Comparison of ENCODE assay signal across 25 cellular contexts in the genomic region with DNA sequence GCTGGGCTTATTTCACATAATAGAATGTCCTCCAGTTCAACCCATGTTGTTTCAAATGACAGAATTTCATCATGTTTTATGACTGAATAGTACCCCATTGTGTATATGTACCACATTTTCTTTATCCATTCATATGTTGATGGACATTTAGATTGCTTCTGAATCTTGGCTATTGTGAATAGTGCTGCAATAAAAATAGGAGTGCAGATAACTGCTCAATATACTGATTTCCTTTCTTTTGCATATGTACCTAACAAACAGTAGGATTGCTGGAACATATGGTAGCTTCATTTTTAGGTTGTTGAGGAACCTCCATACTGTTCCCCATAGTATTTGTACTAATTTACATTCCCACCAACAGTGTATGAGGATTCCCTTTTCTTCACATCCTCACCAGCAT.
"Had no signal": no experiment of that assay in that cellular context is flagged by ENCODE, and none has a peak within 500 bp of the region (broad histone marks: within the 10 kb centered on the region; RNA-seq: fewer than 3 reads in every experiment).

No MANE protein-coding gene starts in this region.

- H3K27me3 ChIP-seq: colonic mucosa, dorsolateral prefrontal cortex, esophagus muscularis mucosa, esophagus squamous epithelium, foreskin keratinocyte, gastrocnemius medialis, gastroesophageal sphincter, heart left ventricle, heart right ventricle, hepatocyte had no signal

- H3K27ac ChIP-seq: colonic mucosa, coronary artery, dorsolateral prefrontal cortex, epithelial cell of prostate, esophagus muscularis mucosa, esophagus squamous epithelium, foreskin keratinocyte, gastrocnemius medialis, gastroesophageal sphincter, heart left ventricle, heart right ventricle, hepatocyte had no signal

- H3K36me3 ChIP-seq: colonic mucosa, esophagus muscularis mucosa, esophagus squamous epithelium, gastrocnemius medialis, gastroesophageal sphincter, heart left ventricle, heart right ventricle had no signal

- H3K9me3 ChIP-seq: colonic mucosa, esophagus muscularis mucosa, esophagus squamous epithelium, gastrocnemius medialis had no signal

- H3K79me2 ChIP-seq: hepatocyte had no signal

- H3K4me1 Mint-ChIP-seq: endodermal cell had no signal

- H3K4me3 ChIP-seq: colonic mucosa, coronary artery, dorsolateral prefrontal cortex, esophagus muscularis mucosa, esophagus squamous epithelium, gastrocnemius medialis, gastroesophageal sphincter, heart left ventricle, heart right ventricle, hepatocyte had no signal

- H3K4me1 ChIP-seq: colonic mucosa, esophagus muscularis mucosa, esophagus squamous epithelium, foreskin keratinocyte, gastrocnemius medialis, gastroesophageal sphincter, heart left ventricle, heart right ventricle had no signal

- H3K4me3 Mint-ChIP-seq: dendritic cell treated with granulocyte-macrophage colony-stimulating factor and Interleukin-4, amounts not matched to agents 40 ng/mL and 50 ng/mL, for 4 days; effector memory CD8-positive, alpha-beta T cell; endodermal cell had no signal

- DNase-seq: colonic mucosa; cortex of kidney; dermis blood vessel endothelial cell; dorsolateral prefrontal cortex; effector CD4-positive, alpha-beta T cell; effector CD8-positive, alpha-beta T cell; effector memory CD4-positive, alpha-beta T cell; effector memory CD8-positive, alpha-beta T cell; endodermal cell; erythroblast; esophagus squamous epithelium; foreskin fibroblast; foreskin keratinocyte; foreskin melanocyte; gastrocnemius medialis; glutamatergic neuron; head of caudate nucleus; heart left ventricle; heart right ventricle had no signal

- H3K4me2 ChIP-seq: hepatocyte had no signal

- H3K27me3 Mint-ChIP-seq: dendritic cell treated with granulocyte-macrophage colony-stimulating factor and Interleukin-4, amounts not matched to agents 40 ng/mL and 50 ng/mL, for 4 days; effector memory CD8-positive, alpha-beta T cell had no signal

- H2AFZ ChIP-seq: hepatocyte had no signal

- H3K27ac Mint-ChIP-seq: dendritic cell treated with granulocyte-macrophage colony-stimulating factor and Interleukin-4, amounts not matched to agents 40 ng/mL and 50 ng/mL, for 4 days; effector memory CD8-positive, alpha-beta T cell; endodermal cell had no signal
